Comparison of ENCODE assay signal across 1 cellular context in genomic region chr10:103638948-103639347, GRCh38.
TF ChIP-seq lines count a peak whose summit lies in the region.

No MANE protein-coding gene starts in this region.

TF ChIP-seq in GM23338, 12 proteins besides CTCF, POLR2A, EP300 and RAD21:
- no peak for TF ChIP-seq ZNF462 (CRISPR knock-in tag; IDR thresholded peaks at IDR 0.05)
- no peak for TF ChIP-seq NANOG (IDR thresholded peaks at IDR 0.05; ENCODE audit: borderline replicate concordance)
- no peak for TF ChIP-seq ETS1 (IDR thresholded peaks at IDR 0.05)
- no peak for TF ChIP-seq JUNB (IDR thresholded peaks at IDR 0.05; ENCODE audit: unreplicated experiment)
- no peak for TF ChIP-seq POLR2AphosphoS5 (IDR thresholded peaks at IDR 0.05; ENCODE audit: low read depth)
- no peak for TF ChIP-seq CREB1 (CRISPR knock-in tag; IDR thresholded peaks at IDR 0.05; ENCODE audit: low read depth)
- TF ChIP-seq STAT1 (IDR thresholded peaks at IDR 0.05; ENCODE audit: unreplicated experiment): no peak
- TF ChIP-seq, protein P1, sequence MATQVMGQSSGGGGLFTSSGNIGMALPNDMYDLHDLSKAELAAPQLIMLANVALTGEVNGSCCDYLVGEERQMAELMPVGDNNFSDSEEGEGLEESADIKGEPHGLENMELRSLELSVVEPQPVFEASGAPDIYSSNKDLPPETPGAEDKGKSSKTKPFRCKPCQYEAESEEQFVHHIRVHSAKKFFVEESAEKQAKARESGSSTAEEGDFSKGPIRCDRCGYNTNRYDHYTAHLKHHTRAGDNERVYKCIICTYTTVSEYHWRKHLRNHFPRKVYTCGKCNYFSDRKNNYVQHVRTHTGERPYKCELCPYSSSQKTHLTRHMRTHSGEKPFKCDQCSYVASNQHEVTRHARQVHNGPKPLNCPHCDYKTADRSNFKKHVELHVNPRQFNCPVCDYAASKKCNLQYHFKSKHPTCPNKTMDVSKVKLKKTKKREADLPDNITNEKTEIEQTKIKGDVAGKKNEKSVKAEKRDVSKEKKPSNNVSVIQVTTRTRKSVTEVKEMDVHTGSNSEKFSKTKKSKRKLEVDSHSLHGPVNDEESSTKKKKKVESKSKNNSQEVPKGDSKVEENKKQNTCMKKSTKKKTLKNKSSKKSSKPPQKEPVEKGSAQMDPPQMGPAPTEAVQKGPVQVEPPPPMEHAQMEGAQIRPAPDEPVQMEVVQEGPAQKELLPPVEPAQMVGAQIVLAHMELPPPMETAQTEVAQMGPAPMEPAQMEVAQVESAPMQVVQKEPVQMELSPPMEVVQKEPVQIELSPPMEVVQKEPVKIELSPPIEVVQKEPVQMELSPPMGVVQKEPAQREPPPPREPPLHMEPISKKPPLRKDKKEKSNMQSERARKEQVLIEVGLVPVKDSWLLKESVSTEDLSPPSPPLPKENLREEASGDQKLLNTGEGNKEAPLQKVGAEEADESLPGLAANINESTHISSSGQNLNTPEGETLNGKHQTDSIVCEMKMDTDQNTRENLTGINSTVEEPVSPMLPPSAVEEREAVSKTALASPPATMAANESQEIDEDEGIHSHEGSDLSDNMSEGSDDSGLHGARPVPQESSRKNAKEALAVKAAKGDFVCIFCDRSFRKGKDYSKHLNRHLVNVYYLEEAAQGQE (IDR thresholded peaks at IDR 0.05; ENCODE audit: unreplicated experiment): no peak
- no peak for TF ChIP-seq EZH2 (IDR thresholded peaks at IDR 0.05; ENCODE audit: low read depth, unreplicated experiment)
- no peak for TF ChIP-seq EZH2phosphoT487 (IDR thresholded peaks at IDR 0.05; ENCODE audit: unreplicated experiment)
- TF ChIP-seq ZNF114 (CRISPR knock-in tag; IDR thresholded peaks at IDR 0.05): no peak
- TF ChIP-seq ZNF331 (CRISPR knock-in tag; IDR thresholded peaks at IDR 0.05; ENCODE audit: low read depth): no peak
